Comparison of ENCODE assay signal across 12 cellular contexts in the genomic region with DNA sequence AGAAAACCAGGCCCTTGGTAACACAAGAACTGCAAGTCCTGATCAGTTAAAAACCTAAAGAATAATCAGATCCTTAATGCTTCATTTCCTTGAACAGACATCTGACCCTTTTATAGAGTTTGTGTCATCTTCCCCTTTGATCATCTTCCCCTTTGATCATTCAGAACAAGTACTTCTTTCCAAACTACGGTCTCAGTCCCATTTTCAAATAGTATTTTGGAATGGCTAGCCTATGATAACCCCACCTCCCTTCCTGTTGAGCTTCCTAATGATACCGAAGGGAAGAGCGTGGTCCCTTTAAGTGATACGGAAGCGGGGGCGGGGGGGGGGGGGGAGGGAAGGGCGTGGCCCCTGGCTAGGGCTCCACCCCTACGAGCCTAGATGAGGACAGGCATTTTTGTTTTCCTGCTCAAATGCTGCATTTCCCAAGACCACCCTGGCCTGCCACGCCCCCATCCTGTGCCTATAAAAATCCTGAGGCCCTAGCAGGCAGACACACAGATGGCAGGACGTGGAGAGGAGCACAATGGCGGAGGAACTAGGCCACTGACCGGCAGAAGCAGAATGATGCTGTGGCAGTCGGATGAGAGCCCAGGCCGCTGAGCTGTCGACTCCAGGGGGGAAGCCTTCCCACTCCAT. TPM values are rescaled to one million over a fixed set of nuclear protein-coding genes. Genes with fewer than 3 reads are reported as not detected.
DNase-seq lines count a peak whose midpoint lies in the region; ATAC-seq and TF ChIP-seq lines count a peak whose summit lies in the region.
"Had no signal": no experiment of that assay in that cellular context is flagged by ENCODE, and none has a peak within 500 bp of the region (broad histone marks: within the 10 kb centered on the region; RNA-seq: fewer than 3 reads in every experiment).

No MANE protein-coding gene starts in this region.

- no peak overlapping the region for H3K4me3 ChIP-seq in H7 (ENCODE audit: insufficient read depth, low read depth, low read length)
- H3K4me3 ChIP-seq: lung, upper lobe of left lung had no signal

- no peak for TF ChIP-seq CTCF in WTC11 (IDR thresholded peaks at IDR 0.05)

- peak overlapping the region; percentile 97 for H3K27ac Mint-ChIP-seq in WTC11

- H3K36me3 Mint-ChIP-seq in WTC11 = peaks cover 5% of the 10 kb centered on the region; the same call in 1 of the 2 replicates

- ATAC-seq in WTC11 (peak; percentile 42), HG02588 (IDR thresholded peaks at IDR 0.05; ENCODE audit: unreplicated experiment) (no peak)

- POLR2A ChIA-PET in WTC11 (lab: Charles Lee) = interaction anchor here (1.3 kb wide), 1 partner anchor 10 kb away, joined by 3 read pairs; no protein-coding TSS in a partner anchor

- DNase-seq in AG08395 (ENCODE audit: low spot score) (peak; percentile 68), H7 (peak; percentile 82), WTC11 (ENCODE audit: low spot score) (peak; percentile 66), iPS DF 19.7 (ENCODE audit: low read depth, low spot score) (peak; percentile 50), KBM-7 (no peak), SKM-1 treated with dmso at 0.1 percent for 144 hours (lab: John Stamatoyannopoulos, UW; ENCODE audit: unreplicated experiment) (no peak)
- DNase-seq in stimulated activated CD4-positive, alpha-beta T cell treated with anti-CD3 and anti-CD28 coated beads, Interleukin-4, amount 100 ng/mL, for 1 hour = no peak
- DNase-seq: effector memory CD4-positive, alpha-beta T cell; upper lobe of left lung had no signal

- peaks cover 76% of the 10 kb centered on the region for H3K4me1 Mint-ChIP-seq in WTC11

- H3K36me3 ChIP-seq in H7 (replicated peaks; ENCODE audit: control insufficient read depth, insufficient read depth, low read length) = no peaks in the 10 kb centered on the region
- H3K36me3 ChIP-seq: upper lobe of left lung had no signal

- CTCF ChIA-PET in WTC11 (lab: Charles Lee) = interaction anchor here (0.8 to 5.1 kb wide), 10 partner anchors 10 to 202 kb away, joined by 3 to 45 read pairs (median 4); no protein-coding TSS in a partner anchor

- H3K4me3 Mint-ChIP-seq in WTC11 = no peak overlapping the region

- 0 out of 2 replicates have a peak, but pooled peaks cover 3% of the 10 kb centered on the region for H3K9me3 Mint-ChIP-seq in WTC11

- H3K27me3 Mint-ChIP-seq in WTC11 (ENCODE audit: low read depth) = no peaks in the 10 kb centered on the region

- H3K27me3 ChIP-seq in H7 (ENCODE audit: control insufficient read depth, insufficient read depth, low read length) = no peaks in the 10 kb centered on the region
- H3K27me3 ChIP-seq: upper lobe of left lung had no signal

- in situ Hi-C loops in KBM-7 (cut with MboI; ENCODE audit: low pct_unique_long_range_greater_than_20kb, low sequenced_read_pairs) = no loop called here

TF ChIP-seq in WTC11, 78 proteins besides CTCF, POLR2A, EP300 and RAD21 (continues in another document):
- TF ChIP-seq ARID4B (CRISPR knock-in tag; IDR thresholded peaks at IDR 0.05; ENCODE audit: borderline replicate concordance) = no peak
- peak; percentile 64; the same call in 1 of the 2 replicates for TF ChIP-seq ZNF121 (CRISPR knock-in tag; IDR thresholded peaks at IDR 0.05)
- TF ChIP-seq STAT6 (CRISPR knock-in tag; conservative IDR thresholded peaks at IDR 0.05; ENCODE audit: low read depth) = no peak
- no peak for TF ChIP-seq JUN (CRISPR knock-in tag; IDR thresholded peaks at IDR 0.05)
- TF ChIP-seq MXD4 (CRISPR knock-in tag; IDR thresholded peaks at IDR 0.05; ENCODE audit: borderline replicate concordance) = no peak
- no peak for TF ChIP-seq ZBTB43 (CRISPR knock-in tag; IDR thresholded peaks at IDR 0.05)
- TF ChIP-seq, protein P1, sequence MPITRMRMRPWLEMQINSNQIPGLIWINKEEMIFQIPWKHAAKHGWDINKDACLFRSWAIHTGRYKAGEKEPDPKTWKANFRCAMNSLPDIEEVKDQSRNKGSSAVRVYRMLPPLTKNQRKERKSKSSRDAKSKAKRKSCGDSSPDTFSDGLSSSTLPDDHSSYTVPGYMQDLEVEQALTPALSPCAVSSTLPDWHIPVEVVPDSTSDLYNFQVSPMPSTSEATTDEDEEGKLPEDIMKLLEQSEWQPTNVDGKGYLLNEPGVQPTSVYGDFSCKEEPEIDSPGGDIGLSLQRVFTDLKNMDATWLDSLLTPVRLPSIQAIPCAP (CRISPR knock-in tag; IDR thresholded peaks at IDR 0.05) = no peak
- TF ChIP-seq ATF2 (CRISPR knock-in tag; IDR thresholded peaks at IDR 0.05; ENCODE audit: borderline replicate concordance, low read depth) = no peak

RNA-seq across cellular contexts. Expression of gene CHRNA1, which starts 24.1 kb away (rescaled TPM):
- not detected in 2 replicates for total RNA-seq in H7 (2014; rRNA removed; shearing (Covaris generic))
- total RNA-seq in WTC11 (2021) = not detected in 3 replicates
- total RNA-seq: lung, NCI-H460 had no signal

Comparison
In these comparisons a context has a peak if more than half of its experiments do, and no peak if none do; other contexts are left out.
1. DNase-seq: peak in AG08395 (single experiment), H7 (single experiment), WTC11 (single experiment) and iPS DF 19.7 (single experiment); none in KBM-7 (single experiment), SKM-1 treated with dmso at 0.1 percent for 144 hours (single experiment) and stimulated activated CD4-positive, alpha-beta T cell treated with anti-CD3 and anti-CD28 coated beads, Interleukin-4, amount 100 ng/mL, for 1 hour (single experiment).